Comparison of ENCODE assay signal across 7 cellular contexts in genomic region chr1:99766378-99766800, GRCh38. TPM values are rescaled to one million over a fixed set of nuclear protein-coding genes. Genes with fewer than 3 reads are reported as not detected.
A peak's percentile ranks its signal among the peaks of the same experiment; 100 is the strongest.
DNase-seq lines count a peak whose midpoint lies in the region; ATAC-seq and TF ChIP-seq lines count a peak whose summit lies in the region.

FRRS1 (minus strand) TSS chr1:99766635; CDS start chr1:99748768, 17,867 bp downstream.

- H3K9me3 ChIP-seq in HUES64 (ENCODE audit: insufficient read depth, low read depth, low read length) = no peaks in the 10 kb centered on the region

- TF ChIP-seq CTCF in GM10248 (IDR thresholded peaks at IDR 0.05; ENCODE audit: control extremely low read depth, extremely low read depth, low read depth, missing control alignments) (no peak), progenitor cell of endocrine pancreas (IDR thresholded peaks at IDR 0.05; ENCODE audit: unreplicated experiment) (no peak)

- no peaks in the 10 kb centered on the region for H3K36me3 ChIP-seq in HUES64 (ENCODE audit: insufficient read depth, low read length)

- POLR2A ChIA-PET in GM10248 (lab: Yijun Ruan, JAX) = interaction anchor here (0.7 kb wide), 1 partner anchor 1669 kb away, joined by 3 read pairs; no protein-coding TSS in a partner anchor

- peak within 1 kb of the TSS; percentile 65 for H3K27ac ChIP-seq in HUES64 (ENCODE audit: low read depth, low read length)

- H3K4me1 Mint-ChIP-seq in activated naive CD8-positive, alpha-beta T cell treated with anti-CD3 and anti-CD28 coated beads for 36 hours = peaks cover 2% of the 10 kb centered on the region
- peaks cover 17% of the 10 kb centered on the region for H3K4me1 Mint-ChIP-seq in progenitor cell of endocrine pancreas (ENCODE audit: low read depth)

- H3K27me3 Mint-ChIP-seq in activated naive CD8-positive, alpha-beta T cell treated with anti-CD3 and anti-CD28 coated beads for 36 hours = peaks cover 7% of the 10 kb centered on the region
- H3K27me3 Mint-ChIP-seq in progenitor cell of endocrine pancreas = no peaks in the 10 kb centered on the region

- H3K9ac ChIP-seq in HUES64 (ENCODE audit: low read depth, low read length) = peak within 1 kb of the TSS; percentile 53

- intact Hi-C loops in left cardiac atrium (cut with DNase I) = no loop called here

- H3K9me3 Mint-ChIP-seq in activated naive CD8-positive, alpha-beta T cell treated with anti-CD3 and anti-CD28 coated beads for 36 hours = no peaks in the 10 kb centered on the region
- no peaks in the 10 kb centered on the region for H3K9me3 Mint-ChIP-seq in progenitor cell of endocrine pancreas (ENCODE audit: low read depth)

- peak within 1 kb of the TSS; percentile 71 for H3K4me3 ChIP-seq in HUES64 (ENCODE audit: low read length)

- ATAC-seq in GM21717 (IDR thresholded peaks at IDR 0.05; ENCODE audit: unreplicated experiment) = peak; percentile 93
- ATAC-seq in left cardiac atrium = peak; percentile 72 to 85

- CTCF ChIA-PET in GM10248 (lab: Yijun Ruan, JAX) = interaction anchor here (0.8 to 2.3 kb wide), 7 partner anchors 13 to 697 kb away, joined by 3 to 8 read pairs (median 6); no protein-coding TSS in a partner anchor

- H3K36me3 Mint-ChIP-seq in activated naive CD8-positive, alpha-beta T cell treated with anti-CD3 and anti-CD28 coated beads for 36 hours = no peaks in the 10 kb centered on the region
- H3K36me3 Mint-ChIP-seq in progenitor cell of endocrine pancreas (ENCODE audit: insufficient read depth) = peaks cover 2% of the 10 kb centered on the region

- no peaks in the 10 kb centered on the region for H3K27me3 ChIP-seq in HUES64 (ENCODE audit: insufficient read depth, low read length)

- H3K27ac Mint-ChIP-seq in activated naive CD8-positive, alpha-beta T cell treated with anti-CD3 and anti-CD28 coated beads for 36 hours = peak within 1 kb of the TSS; percentile 64
- H3K27ac Mint-ChIP-seq in progenitor cell of endocrine pancreas = peak within 1 kb of the TSS; percentile 96

- peaks cover 10% of the 10 kb centered on the region for H3K4me1 ChIP-seq in HUES64 (ENCODE audit: insufficient read depth, low read length)

- DNase-seq in GM10248 (ENCODE audit: extremely low spot score) = peak; percentile 81
- DNase-seq in OCI-M1 (lab: John Stamatoyannopoulos, UW) = peak; percentile 97
- peak; percentile 23 for DNase-seq in activated naive CD8-positive, alpha-beta T cell treated with anti-CD3 and anti-CD28 coated beads for 36 hours
- DNase-seq in left cardiac atrium = peak; percentile 37
- peak; percentile 18 for DNase-seq in progenitor cell of endocrine pancreas (ENCODE audit: low spot score, unreplicated experiment)

- H3K4me3 Mint-ChIP-seq in activated naive CD8-positive, alpha-beta T cell treated with anti-CD3 and anti-CD28 coated beads for 36 hours = peak within 1 kb of the TSS; percentile 84
- peak within 1 kb of the TSS; percentile 88 for H3K4me3 Mint-ChIP-seq in progenitor cell of endocrine pancreas (ENCODE audit: low read depth)

- WGBS in HUES64 = 7% methylated on average over 10 of the region's 10 CpGs

RNA-seq across cellular contexts. Expression of gene FRRS1, which starts in this region (rescaled TPM):
- 2.8 TPM for polyA plus RNA-seq in HUES64 (2013, experiment 1 of 2)
- polyA plus RNA-seq in HUES64 (2013, experiment 2 of 2) = 3.6 TPM
- 1 to 10 TPM; 4.2 to 4.3 TPM for total RNA-seq in activated naive CD8-positive, alpha-beta T cell treated with anti-CD3 and anti-CD28 coated beads for 36 hours
- 1 to 10 TPM; 3.6 to 3.8 TPM for total RNA-seq in left cardiac atrium
- total RNA-seq in progenitor cell of endocrine pancreas = 7.6 and 8.6 TPM in 2 replicates

Comparison
In these comparisons a context has a peak if more than half of its experiments do, and no peak if none do; other contexts are left out.
1. Peak in every context shown above with its lines: DNase-seq, ATAC-seq, H3K4me3 ChIP-seq and H3K27ac ChIP-seq.
2. DNase-seq: peak in every context shown above with its lines; median percentile 97 in OCI-M1; 81 in GM10248; 37 in left cardiac atrium; 23 in activated naive CD8-positive, alpha-beta T cell treated with anti-CD3 and anti-CD28 coated beads for 36 hours; 18 in progenitor cell of endocrine pancreas.